36 cellular contexts compared by ENCODE assay signal in the genomic region with DNA sequence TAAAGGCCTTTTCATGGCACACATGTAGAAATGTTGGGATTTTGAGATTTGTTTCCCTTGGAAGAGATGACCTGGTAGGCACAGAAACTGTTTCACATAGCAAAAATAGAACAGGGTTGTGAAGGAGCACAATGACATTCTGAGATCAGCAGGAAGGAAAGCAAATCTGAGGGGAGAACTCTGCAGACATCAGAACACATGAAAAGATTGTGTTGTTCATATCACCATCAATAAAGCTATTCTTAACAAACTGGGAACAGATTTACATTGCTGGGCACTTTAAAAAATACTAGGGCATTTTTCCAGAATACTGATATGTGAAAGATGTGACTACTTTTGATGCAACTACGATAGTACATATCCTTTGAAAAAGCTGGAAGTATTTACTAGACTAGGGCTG.
"Had no signal": no experiment of that assay in that cellular context is flagged by ENCODE, and none has a peak within 500 bp of the region (broad histone marks: within the 10 kb centered on the region; RNA-seq: fewer than 3 reads in every experiment).

No MANE protein-coding gene starts in this region.

- DNase-seq: activated B cell treated with CpG ODN at 0.5 μM for 24 hours; activated CD4-positive, alpha-beta memory T cell treated with anti-CD3 and anti-CD28 coated beads for 36 hours; activated CD4-positive, alpha-beta T cell treated with anti-CD3 and anti-CD28 coated beads for 4 hours; activated CD4-positive, alpha-beta T cell treated with anti-CD3 and anti-CD28 coated beads, Interleukin-2, amount 10 ng/mL, durations not matched to agents 24 days and 14 days; activated CD4-positive, alpha-beta T cell treated with anti-CD3 and anti-CD28 coated beads, Interleukin-2, amount 50 U/mL, for 1 hour; activated CD4-positive, alpha-beta T cell treated with anti-CD3 and anti-CD28 coated beads, Interleukin-2, amount 50 U/mL, for 4 hours; activated CD4-positive, CD25-positive, alpha-beta regulatory T cell treated with anti-CD3 and anti-CD28 coated beads, Interleukin-2, amount 50 U/mL, for 72 hours; activated CD8-positive, alpha-beta memory T cell treated with anti-CD3 and anti-CD28 coated beads, Interleukin-2, amount 50 U/mL, for 4 hours; activated CD8-positive, alpha-beta T cell treated with anti-CD3 and anti-CD28 coated beads for 36 hours; activated effector memory CD4-positive, alpha-beta T cell treated with anti-CD3 and anti-CD28 coated beads, Interleukin-2, amount 50 U/mL, for 16 hours; activated gamma-delta T cell treated with Interleukin-2 at 50 U/mL for 16 hours; activated naive CD4-positive, alpha-beta T cell; activated naive CD4-positive, alpha-beta T cell treated with anti-CD3 and anti-CD28 coated beads for 36 hours; activated naive CD4-positive, alpha-beta T cell treated with anti-CD3 and anti-CD28 coated beads, Interleukin-2, amount 50 U/mL, for 16 hours; activated naive CD8-positive, alpha-beta T cell treated with anti-CD3 and anti-CD28 coated beads for 36 hours; activated T-cell treated with anti-CD3 and anti-CD28 coated beads for 4 hours; activated T-cell treated with anti-CD3 and anti-CD28 coated beads, Interleukin-2, amount 50 U/mL, for 1 hour; activated T-cell treated with anti-CD3 and anti-CD28 coated beads, Interleukin-2, amount 50 U/mL, for 4 hours; activated T-cell treated with anti-CD3 and anti-CD28 coated beads, Interleukin-2, amount 50 U/mL, for 72 hours; adrenal gland; amniotic stem cell; aorta; body of pancreas; caudate nucleus; T-helper 1 cell; T-helper 2 cell; T-helper 9 cell had no signal

- H3K27me3 Mint-ChIP-seq: activated CD4-positive, alpha-beta memory T cell treated with anti-CD3 and anti-CD28 coated beads for 36 hours; activated CD4-positive, alpha-beta T cell treated with anti-CD3 and anti-CD28 coated beads, Interleukin-2, amount 10 ng/mL, durations not matched to agents 24 days and 14 days; central memory CD8-positive, alpha-beta T cell had no signal

- H3K27ac Mint-ChIP-seq: activated B cell treated with CpG ODN at 0.5 μM for 24 hours; activated CD4-positive, alpha-beta memory T cell treated with anti-CD3 and anti-CD28 coated beads for 36 hours; activated CD4-positive, alpha-beta T cell treated with anti-CD3 and anti-CD28 coated beads, Interleukin-2, amount 10 ng/mL, durations not matched to agents 24 days and 14 days; activated CD8-positive, alpha-beta T cell treated with anti-CD3 and anti-CD28 coated beads for 36 hours; activated naive CD4-positive, alpha-beta T cell treated with anti-CD3 and anti-CD28 coated beads for 36 hours; activated naive CD4-positive, alpha-beta T cell treated with anti-CD3 and anti-CD28 coated beads, Interleukin-2, amount 50 U/mL, for 72 hours; activated naive CD8-positive, alpha-beta T cell treated with anti-CD3 and anti-CD28 coated beads for 36 hours; activated T-cell treated with anti-CD3 and anti-CD28 coated beads, Interleukin-2, amount 50 U/mL, for 72 hours; activated T-helper 1 cell treated with anti-CD3 and anti-CD28 coated beads, Interleukin-12 subunit alpha, Interleukin-12 subunit beta, Interleukin-2, Interleukin-4 antibody, amounts not matched to agents 30 ng/mL and 10 ng/mL and 1 ng/mL, durations not matched to agents 14 hours and 24 hours and 36 hours; activated T-helper 17 cell treated with anti-CD3 and anti-CD28 coated beads, Interleukin-2, amount 50 U/mL, for 72 hours; T-helper 1 cell treated with Interleukin-12 subunit alpha and Interleukin-12 subunit beta and Interleukin-4 antibody, amounts not matched to agents 30 μg/mL and 1 μg/mL, for 36 hours; T-helper 2 cell treated with Interferon-gamma antibody and Interleukin-4, amounts not matched to agents 5 μg/mL and 100 μg/mL, for 36 hours had no signal

- H3K4me3 Mint-ChIP-seq: activated B cell treated with CpG ODN at 0.5 μM for 24 hours; activated CD4-positive, alpha-beta memory T cell treated with anti-CD3 and anti-CD28 coated beads for 36 hours; activated CD4-positive, alpha-beta T cell treated with anti-CD3 and anti-CD28 coated beads, Interleukin-2, amount 10 ng/mL, durations not matched to agents 24 days and 14 days; activated CD8-positive, alpha-beta T cell treated with anti-CD3 and anti-CD28 coated beads for 36 hours; activated naive CD4-positive, alpha-beta T cell treated with anti-CD3 and anti-CD28 coated beads for 36 hours; activated naive CD8-positive, alpha-beta T cell treated with anti-CD3 and anti-CD28 coated beads for 36 hours; activated T-cell treated with anti-CD3 and anti-CD28 coated beads, Interleukin-2, amount 50 U/mL, for 4 hours; activated T-cell treated with anti-CD3 and anti-CD28 coated beads, Interleukin-2, amount 50 U/mL, for 72 hours; activated T-helper 1 cell treated with anti-CD3 and anti-CD28 coated beads, Interleukin-12 subunit alpha, Interleukin-12 subunit beta, Interleukin-2, Interleukin-4 antibody, amounts not matched to agents 30 ng/mL and 10 ng/mL and 1 ng/mL, durations not matched to agents 14 hours and 24 hours and 36 hours; activated T-helper 17 cell treated with anti-CD3 and anti-CD28 coated beads, Interleukin-2, amount 50 U/mL, for 72 hours; central memory CD8-positive, alpha-beta T cell; T-helper 1 cell treated with Interleukin-12 subunit alpha and Interleukin-12 subunit beta and Interleukin-4 antibody, amounts not matched to agents 30 μg/mL and 1 μg/mL, for 36 hours; T-helper 2 cell treated with Interferon-gamma antibody and Interleukin-4, amounts not matched to agents 5 μg/mL and 100 μg/mL, for 36 hours had no signal

- H3K9me3 Mint-ChIP-seq: activated B cell treated with CpG ODN at 0.5 μM for 24 hours; activated CD4-positive, alpha-beta memory T cell treated with anti-CD3 and anti-CD28 coated beads for 36 hours; activated CD4-positive, alpha-beta T cell treated with anti-CD3 and anti-CD28 coated beads, Interleukin-2, amount 10 ng/mL, durations not matched to agents 24 days and 14 days; activated CD8-positive, alpha-beta T cell treated with anti-CD3 and anti-CD28 coated beads for 36 hours; activated naive CD4-positive, alpha-beta T cell treated with anti-CD3 and anti-CD28 coated beads for 36 hours; activated naive CD8-positive, alpha-beta T cell treated with anti-CD3 and anti-CD28 coated beads for 36 hours; activated T-cell treated with anti-CD3 and anti-CD28 coated beads, Interleukin-2, amount 50 U/mL, for 4 hours; activated T-cell treated with anti-CD3 and anti-CD28 coated beads, Interleukin-2, amount 50 U/mL, for 72 hours; activated T-helper 1 cell treated with anti-CD3 and anti-CD28 coated beads, Interleukin-12 subunit alpha, Interleukin-12 subunit beta, Interleukin-2, Interleukin-4 antibody, amounts not matched to agents 30 ng/mL and 10 ng/mL and 1 ng/mL, durations not matched to agents 14 hours and 24 hours and 36 hours; activated T-helper 17 cell treated with anti-CD3 and anti-CD28 coated beads, Interleukin-2, amount 50 U/mL, for 72 hours; T-helper 1 cell treated with Interleukin-12 subunit alpha and Interleukin-12 subunit beta and Interleukin-4 antibody, amounts not matched to agents 30 μg/mL and 1 μg/mL, for 36 hours; T-helper 2 cell treated with Interferon-gamma antibody and Interleukin-4, amounts not matched to agents 5 μg/mL and 100 μg/mL, for 36 hours had no signal

- H3K4me1 Mint-ChIP-seq: activated B cell treated with CpG ODN at 0.5 μM for 24 hours; activated naive CD8-positive, alpha-beta T cell treated with anti-CD3 and anti-CD28 coated beads for 36 hours; central memory CD8-positive, alpha-beta T cell had no signal

- FAIRE-seq: astrocyte, bronchial epithelial cell, TTC549 had no signal

- H3K36me3 Mint-ChIP-seq: activated CD4-positive, alpha-beta memory T cell treated with anti-CD3 and anti-CD28 coated beads for 36 hours; activated naive CD4-positive, alpha-beta T cell treated with anti-CD3 and anti-CD28 coated beads, Interleukin-2, amount 50 U/mL, for 72 hours; activated naive CD8-positive, alpha-beta T cell treated with anti-CD3 and anti-CD28 coated beads for 36 hours had no signal
